Comparison of ENCODE assay signal across 12 cellular contexts in genomic region chr16:79784007-79784406, GRCh38.
"Had no signal": no experiment of that assay in that cellular context is flagged by ENCODE, and none has a peak within 500 bp of the region (broad histone marks: within the 10 kb centered on the region; RNA-seq: fewer than 3 reads in every experiment).

No MANE protein-coding gene starts in this region.

- ATAC-seq: natural killer cell, sciatic nerve had no signal

- H3K4me3 ChIP-seq: coronary artery, skin epidermis had no signal

- DNase-seq: effector CD4-positive, alpha-beta T cell; endodermal cell; hippocampal formation; kidney glomerular epithelial cell; natural killer cell; posterior cingulate gyrus; stimulated activated CD4-positive, alpha-beta T cell treated with anti-CD3 and anti-CD28 coated beads, Interleukin-12 subunit alpha, Interleukin-12 subunit beta, amount 100 ng/mL, for 4 hours; stimulated activated CD4-positive, alpha-beta T cell treated with anti-CD3 and anti-CD28 coated beads, Interleukin-2, amount 100 ng/mL, for 48 hours; stimulated activated naive CD4-positive, alpha-beta T cell treated with Interleukin-2 at 50 U/mL for 16 hours had no signal

- H3K27ac ChIP-seq: coronary artery, skin epidermis had no signal
